11 cellular contexts compared by ENCODE assay signal in the genomic region with DNA sequence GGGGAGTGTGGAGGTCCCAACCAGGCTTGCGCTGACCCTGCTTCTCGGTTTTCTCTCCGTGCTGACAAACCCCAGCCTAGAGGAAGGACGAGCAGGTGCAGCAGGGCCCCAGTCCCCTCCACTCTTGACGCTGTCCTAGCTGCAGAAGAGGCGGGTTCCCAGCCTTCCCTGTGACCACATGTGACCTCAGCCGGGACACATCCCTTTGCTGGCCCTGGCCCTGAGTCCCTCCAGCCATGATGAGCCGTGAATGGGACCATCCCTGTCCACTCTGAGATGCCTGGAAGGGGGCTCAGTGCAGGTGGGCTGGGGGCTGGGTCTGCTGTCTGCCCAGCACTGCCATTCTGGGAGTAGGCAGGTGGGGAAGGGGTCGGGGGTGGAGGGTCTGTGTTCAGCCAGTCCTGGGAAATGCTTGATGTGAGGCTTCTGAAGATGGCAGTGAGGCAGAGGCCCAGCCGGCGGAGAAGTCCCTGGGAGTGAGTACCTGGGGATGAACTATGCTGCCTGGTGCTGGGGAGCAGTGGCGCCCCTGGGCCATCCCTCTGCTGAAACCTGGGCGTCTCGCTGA. TPM values are rescaled to one million over a fixed set of nuclear protein-coding genes. Genes with fewer than 3 reads are reported as not detected.
DNase-seq lines count a peak whose midpoint lies in the region; ATAC-seq and TF ChIP-seq lines count a peak whose summit lies in the region.
"Had no signal": no experiment of that assay in that cellular context is flagged by ENCODE, and none has a peak within 500 bp of the region (broad histone marks: within the 10 kb centered on the region; RNA-seq: fewer than 3 reads in every experiment).

No MANE protein-coding gene starts in this region.

- H3K27me3 Mint-ChIP-seq in activated naive CD8-positive, alpha-beta T cell treated with anti-CD3 and anti-CD28 coated beads, Interleukin-2, amount 10 ng/mL, durations not matched to agents 7 days and 5 days: peaks cover 41% of the 10 kb centered on the region
- peaks cover 62% of the 10 kb centered on the region for H3K27me3 Mint-ChIP-seq in activated naive CD8-positive, alpha-beta T cell treated with anti-CD3 and anti-CD28 coated beads for 36 hours

- H3K36me3 ChIP-seq in iPS DF 6.9 (ENCODE audit: control insufficient read depth, insufficient read depth, low read length) (no peaks in the 10 kb centered on the region; the same call in 1 of the 2 replicates), thoracic aorta (no peaks in the 10 kb centered on the region)

- no peaks in the 10 kb centered on the region for H3K36me3 Mint-ChIP-seq in activated naive CD8-positive, alpha-beta T cell treated with anti-CD3 and anti-CD28 coated beads, Interleukin-2, amount 10 ng/mL, durations not matched to agents 7 days and 5 days
- H3K36me3 Mint-ChIP-seq in activated naive CD8-positive, alpha-beta T cell treated with anti-CD3 and anti-CD28 coated beads for 36 hours: no peaks in the 10 kb centered on the region

- no peak overlapping the region for H3K27ac Mint-ChIP-seq in activated naive CD8-positive, alpha-beta T cell treated with anti-CD3 and anti-CD28 coated beads, Interleukin-2, amount 10 ng/mL, durations not matched to agents 7 days and 5 days
- no peak overlapping the region for H3K27ac Mint-ChIP-seq in activated naive CD8-positive, alpha-beta T cell treated with anti-CD3 and anti-CD28 coated beads for 36 hours

- H3K4me3 ChIP-seq in iPS DF 6.9 (ENCODE audit: low read length) (0 out of 2 replicates have a peak overlapping the region, but pooled peaks have one; percentile 2), thoracic aorta (peak overlapping the region; percentile 93)

- no peaks in the 10 kb centered on the region for H3K9me3 ChIP-seq in iPS DF 6.9 (ENCODE audit: control insufficient read depth, insufficient read depth, low read length)
- H3K9me3 ChIP-seq in thoracic aorta: no peaks in the 10 kb centered on the region

- WGBS in iPS DF 6.9 (ENCODE audit: insufficient coverage, insufficient read length): no CpG with 5 or more reads among the region's 14 CpGs

- no peak for ATAC-seq in activated naive CD8-positive, alpha-beta T cell treated with anti-CD3 and anti-CD28 coated beads, Interleukin-2, amount 10 ng/mL, durations not matched to agents 7 days and 5 days (ENCODE audit: low read depth)
- ATAC-seq in thoracic aorta (ENCODE audit: insufficient number of reproducible peaks, low FRiP score, low read depth): no peak
- ATAC-seq in GM21360 (IDR thresholded peaks at IDR 0.05; ENCODE audit: unreplicated experiment): no peak

- H3K4me3 Mint-ChIP-seq in activated naive CD8-positive, alpha-beta T cell treated with anti-CD3 and anti-CD28 coated beads, Interleukin-2, amount 10 ng/mL, durations not matched to agents 7 days and 5 days: peak overlapping the region; percentile 57
- no peak overlapping the region for H3K4me3 Mint-ChIP-seq in activated naive CD8-positive, alpha-beta T cell treated with anti-CD3 and anti-CD28 coated beads for 36 hours

- DNase-seq in activated naive CD8-positive, alpha-beta T cell treated with anti-CD3 and anti-CD28 coated beads, Interleukin-2, amount 10 ng/mL, durations not matched to agents 7 days and 5 days: no peak
- DNase-seq in activated naive CD8-positive, alpha-beta T cell treated with anti-CD3 and anti-CD28 coated beads for 36 hours: no peak
- DNase-seq in SW480 (ENCODE audit: low spot score) (peak; percentile 68), iPS DF 6.9 (ENCODE audit: low read depth, low spot score) (no peak), thoracic aorta (ENCODE audit: low spot score) (no peak), A172 (ENCODE audit: low spot score) (no peak), GM20000 (ENCODE audit: low spot score) (no peak)
- DNase-seq: activated CD4-positive, alpha-beta T cell treated with anti-CD3 and anti-CD28 coated beads for 1 hour; NCI-H510A treated with DMSO at 0.1 percent for 48 hours had no signal

- no peak for TF ChIP-seq CTCF in thoracic aorta (IDR thresholded peaks at IDR 0.05)
- TF ChIP-seq CTCF in GM20000 (IDR thresholded peaks at IDR 0.05; ENCODE audit: extremely low read depth, missing control alignments): no peak

- H3K27me3 ChIP-seq in iPS DF 6.9 (ENCODE audit: control insufficient read depth, insufficient read depth, low read length) (no peaks in the 10 kb centered on the region), thoracic aorta (replicated peaks; ENCODE audit: insufficient read depth) (peaks cover 7% of the 10 kb centered on the region)

- H3K4me1 Mint-ChIP-seq in activated naive CD8-positive, alpha-beta T cell treated with anti-CD3 and anti-CD28 coated beads, Interleukin-2, amount 10 ng/mL, durations not matched to agents 7 days and 5 days: peaks cover 33% of the 10 kb centered on the region
- H3K4me1 Mint-ChIP-seq in activated naive CD8-positive, alpha-beta T cell treated with anti-CD3 and anti-CD28 coated beads for 36 hours: peaks cover 39% of the 10 kb centered on the region

- H3K4me1 ChIP-seq in iPS DF 6.9 (ENCODE audit: control insufficient read depth, insufficient read depth, low read length) (peaks cover 14% of the 10 kb centered on the region), thoracic aorta (ENCODE audit: control insufficient read depth in 1 of 2, low read depth in 2 of 2) (peaks cover 25 to 71% of the 10 kb centered on the region in 2 donors)

- H3K27ac ChIP-seq in iPS DF 6.9 (ENCODE audit: low read length) (no peak overlapping the region), thoracic aorta (peak overlapping the region; percentile 78 to 79)
- H3K27ac ChIP-seq: C4-2B had no signal

- POLR2A ChIA-PET in activated naive CD8-positive, alpha-beta T cell treated with anti-CD3 and anti-CD28 coated beads, Interleukin-2, amount 10 ng/mL, durations not matched to agents 7 days and 5 days (lab: Charles Lee): interaction anchor here (1.0 to 2.0 kb wide), 2 partner anchors 28 to 48 kb away, joined by 3 to 6 read pairs; a partner anchor contains a TSS

- no peaks in the 10 kb centered on the region for H3K9me3 Mint-ChIP-seq in activated naive CD8-positive, alpha-beta T cell treated with anti-CD3 and anti-CD28 coated beads, Interleukin-2, amount 10 ng/mL, durations not matched to agents 7 days and 5 days
- no peaks in the 10 kb centered on the region for H3K9me3 Mint-ChIP-seq in activated naive CD8-positive, alpha-beta T cell treated with anti-CD3 and anti-CD28 coated beads for 36 hours

RNA-seq across cellular contexts. Expression of a gene that starts 1.9 kb away (rescaled TPM):
- under 1 TPM; 0.31 to 0.86 TPM for total RNA-seq in activated naive CD8-positive, alpha-beta T cell treated with anti-CD3 and anti-CD28 coated beads, Interleukin-2, amount 10 ng/mL, durations not matched to agents 7 days and 5 days
- total RNA-seq in activated naive CD8-positive, alpha-beta T cell treated with anti-CD3 and anti-CD28 coated beads for 36 hours: not detected
- 10 to 100 TPM in 1 of 2 donors, 1 to 10 TPM in 1; 4.2 to 18.0 TPM for total RNA-seq in thoracic aorta
- total RNA-seq in A172 (2014; rRNA removed; shearing (Covaris generic)): 743 and 810 TPM in 2 replicates

RNA-seq across cellular contexts. Expression of a gene that starts 2.6 kb away (rescaled TPM):
- 1 to 10 TPM; 5.8 to 7.4 TPM for total RNA-seq in activated naive CD8-positive, alpha-beta T cell treated with anti-CD3 and anti-CD28 coated beads, Interleukin-2, amount 10 ng/mL, durations not matched to agents 7 days and 5 days
- total RNA-seq in activated naive CD8-positive, alpha-beta T cell treated with anti-CD3 and anti-CD28 coated beads for 36 hours: 1 to 10 TPM; 1.4 TPM
- 10 to 100 TPM; 13.1 to 19.3 TPM for total RNA-seq in thoracic aorta
- total RNA-seq in A172 (2014; rRNA removed; shearing (Covaris generic)): 7.2 and 9.8 TPM in 2 replicates

RNA-seq across cellular contexts. Expression of a gene that starts 27.3 kb away (rescaled TPM):
- total RNA-seq in activated naive CD8-positive, alpha-beta T cell treated with anti-CD3 and anti-CD28 coated beads, Interleukin-2, amount 10 ng/mL, durations not matched to agents 7 days and 5 days: 10 to 100 TPM; 30.9 to 33.5 TPM
- 10 to 100 TPM; 21.1 to 22.0 TPM for total RNA-seq in activated naive CD8-positive, alpha-beta T cell treated with anti-CD3 and anti-CD28 coated beads for 36 hours
- total RNA-seq in thoracic aorta: 100 to 1,000 TPM in 1 of 2 donors, 10 to 100 TPM in 1; 77.8 to 185 TPM
- total RNA-seq in A172 (2014; rRNA removed; shearing (Covaris generic)): 116 and 146 TPM in 2 replicates

RNA-seq across cellular contexts. Expression of a gene that starts 47.8 kb away (rescaled TPM):
- total RNA-seq in activated naive CD8-positive, alpha-beta T cell treated with anti-CD3 and anti-CD28 coated beads, Interleukin-2, amount 10 ng/mL, durations not matched to agents 7 days and 5 days: 100 to 1,000 TPM; 218 to 243 TPM
- total RNA-seq in activated naive CD8-positive, alpha-beta T cell treated with anti-CD3 and anti-CD28 coated beads for 36 hours: 100 to 1,000 TPM; 126 to 127 TPM
- 100 to 1,000 TPM; 166 to 247 TPM for total RNA-seq in thoracic aorta
- total RNA-seq in A172 (2014; rRNA removed; shearing (Covaris generic)): 145 and 153 TPM in 2 replicates

Comparison
In these comparisons a context has a peak if more than half of its experiments do, and no peak if none do; other contexts are left out.
1. RNA of a gene that starts 1.9 kb away (total RNA-seq): 743 to 810 TPM in A172; 4.2 to 18.0 TPM in thoracic aorta, 0.31 to 0.86 TPM in activated naive CD8-positive, alpha-beta T cell treated with anti-CD3 and anti-CD28 coated beads, Interleukin-2, amount 10 ng/mL, durations not matched to agents 7 days and 5 days and not detected in activated naive CD8-positive, alpha-beta T cell treated with anti-CD3 and anti-CD28 coated beads for 36 hours; every median in the first group is over 10 times any median in the second.